2 cellular contexts compared by ENCODE assay signal in genomic region chr6:107246972-107247615, GRCh38.
TF ChIP-seq lines count a peak whose summit lies in the region.

No MANE protein-coding gene starts in this region.

TF ChIP-seq in HEK293, 187 proteins besides CTCF, POLR2A, EP300 and RAD21 (continued from another document and continues in another):
- TF ChIP-seq ZSCAN4 (tag by site-specific recombination; IDR thresholded peaks at IDR 0.05) (no peak), ZNF600 (tag by site-specific recombination; IDR thresholded peaks at IDR 0.05) (peak; percentile 96; the same call in 1 of the 2 replicates), ZBTB10 (tag by site-specific recombination; IDR thresholded peaks at IDR 0.05) (no peak), MEIS1 (CRISPR knock-in tag; IDR thresholded peaks at IDR 0.05; ENCODE audit: borderline replicate concordance) (no peak), ZNF248 (tag by site-specific recombination; IDR thresholded peaks at IDR 0.05) (no peak), ZNF658 (tag by site-specific recombination; IDR thresholded peaks at IDR 0.05) (no peak), ZSCAN23 (tag by site-specific recombination; IDR thresholded peaks at IDR 0.05) (no peak), ZEB2 (tag by site-specific recombination; IDR thresholded peaks at IDR 0.05) (no peak), PRDM6 (tag by site-specific recombination; IDR thresholded peaks at IDR 0.05) (peak; percentile 21; the same call in 1 of the 2 replicates), ATF2 (tag by site-specific recombination; IDR thresholded peaks at IDR 0.05; ENCODE audit: low read depth) (no peak), ZNF585B (tag by site-specific recombination; IDR thresholded peaks at IDR 0.05) (no peak), ZNF692 (tag by site-specific recombination; IDR thresholded peaks at IDR 0.05) (no peak), ZNF707 (tag by site-specific recombination; IDR thresholded peaks at IDR 0.05) (no peak), ZNF362 (tag by site-specific recombination; IDR thresholded peaks at IDR 0.05) (no peak), OVOL3 (tag by site-specific recombination; IDR thresholded peaks at IDR 0.05) (no peak)

TF ChIP-seq in WTC11, 78 proteins besides CTCF, POLR2A, EP300 and RAD21 (continued from another document):
- TF ChIP-seq PRDM15 (CRISPR knock-in tag; IDR thresholded peaks at IDR 0.05) (no peak), ZNF425 (CRISPR knock-in tag; conservative IDR thresholded peaks at IDR 0.05) (no peak), CREB1 (CRISPR knock-in tag; IDR thresholded peaks at IDR 0.05) (no peak), ATF2 (CRISPR knock-in tag; IDR thresholded peaks at IDR 0.05; ENCODE audit: borderline replicate concordance, low read depth) (no peak), USF2 (CRISPR knock-in tag; IDR thresholded peaks at IDR 0.05) (no peak)
